Comparison of ENCODE assay signal across 30 cellular contexts in genomic region chrY:8479141-8479540, GRCh38.
DNase-seq lines count a peak whose midpoint lies in the region; ATAC-seq and TF ChIP-seq lines count a peak whose summit lies in the region.
"Had no signal": no experiment of that assay in that cellular context is flagged by ENCODE, and none has a peak within 500 bp of the region (broad histone marks: within the 10 kb centered on the region; RNA-seq: fewer than 3 reads in every experiment).

No MANE protein-coding gene starts in this region.

- peaks cover 17% of the 10 kb centered on the region for H3K4me1 ChIP-seq in DND-41 (ENCODE audit: insufficient read depth, low read length)
- H3K4me1 ChIP-seq: A549; BE2C; BLaER1; BLaER1 treated with 17β-estradiol and CSF1 and Interleukin-3, amounts not matched to agents 10 nM and 100 nM; Caco-2 had no signal

- ATAC-seq in DND-41 (ENCODE audit: insufficient read depth, low read depth): peak; percentile 35; the same call in 2 of the 3 replicates
- no peak for ATAC-seq in GM19023 (IDR thresholded peaks at IDR 0.05; ENCODE audit: unreplicated experiment)
- no peak for ATAC-seq in GM18873 (IDR thresholded peaks at IDR 0.05; ENCODE audit: low FRiP score, unreplicated experiment)
- ATAC-seq: A549; CD8-positive, alpha-beta T cell had no signal

- H4K20me1 ChIP-seq in DND-41 (ENCODE audit: insufficient read depth, low read length): no peaks in the 10 kb centered on the region
- H4K20me1 ChIP-seq: BLaER1; BLaER1 treated with 17β-estradiol and CSF1 and Interleukin-3, amounts not matched to agents 10 nM and 100 nM had no signal

- peak; percentile 10 for DNase-seq in DND-41
- DNase-seq in Jurkat, Clone E6-1 (ENCODE audit: low read depth, low spot score): peak; percentile 93
- no peak for DNase-seq in activated CD4-positive, CD25-positive, alpha-beta regulatory T cell (lab: John Stamatoyannopoulos, UW)
- DNase-seq: 8988T; ACHN; AML-193; BE2C; C1 segment of cervical spinal cord; Caco-2; Calu3; CD4-positive, alpha-beta memory T cell; CD4-positive, alpha-beta T cell; CD4-positive, CD25-positive, alpha-beta regulatory T cell; CD8-positive, alpha-beta memory T cell; CD8-positive, alpha-beta T cell; COR-L47; DMS 273 treated with DMSO at 0.1 percent for 48 hours; DMS153; DMS53; DMS79; DMS79 treated with DMSO at 0.1 percent for 48 hours; EL had no signal

- H3K27ac ChIP-seq in DND-41 (ENCODE audit: low read length) (peak overlapping the region; percentile 70; the same call in 1 of the 2 replicates), KOPT-K1 (ENCODE audit: low read depth, low read length, poor library complexity, severe bottlenecking) (peak overlapping the region; percentile 95)
- H3K27ac ChIP-seq: 22Rv1; A549; BLaER1; BLaER1 treated with 17β-estradiol and CSF1 and Interleukin-3, amounts not matched to agents 10 nM and 100 nM; C4-2B had no signal

- H3K4me2 ChIP-seq in DND-41 (ENCODE audit: insufficient read depth, low read length): no peak overlapping the region
- H3K4me2 ChIP-seq: A549; BLaER1; BLaER1 treated with 17β-estradiol and CSF1 and Interleukin-3, amounts not matched to agents 10 nM and 100 nM had no signal

- no peak overlapping the region for H3K4me3 ChIP-seq in DND-41 (ENCODE audit: low read depth in 1 of 2, low read length in 2 of 2)
- H3K4me3 ChIP-seq in Jurkat, Clone E6-1 (ENCODE audit: low read length): no peak overlapping the region
- H3K4me3 ChIP-seq: A549; BLaER1; BLaER1 treated with 17β-estradiol and CSF1 and Interleukin-3, amounts not matched to agents 10 nM and 100 nM had no signal

- TF ChIP-seq CTCF in DND-41 (IDR thresholded peaks at IDR 0.05; ENCODE audit: borderline replicate concordance, extremely low read depth, low read length, poor library complexity, severe bottlenecking): no peak

- no peaks in the 10 kb centered on the region for H3K9me3 ChIP-seq in DND-41 (ENCODE audit: insufficient read depth, low read length, severe bottlenecking)
- peaks cover 18% of the 10 kb centered on the region for H3K9me3 ChIP-seq in KOPT-K1 (ENCODE audit: insufficient read depth, low read length, poor library complexity, severe bottlenecking)
- H3K9me3 ChIP-seq: A549; BE2C; BLaER1; BLaER1 treated with 17β-estradiol and CSF1 and Interleukin-3, amounts not matched to agents 10 nM and 100 nM; Caco-2 had no signal

- no peaks in the 10 kb centered on the region for H3K79me2 ChIP-seq in DND-41 (ENCODE audit: insufficient read depth, low read length)

- H2AFZ ChIP-seq in DND-41 (ENCODE audit: low read depth, low read length): no peak overlapping the region

- H3K27me3 ChIP-seq in DND-41 (ENCODE audit: insufficient read depth, low read length, poor library complexity): no peaks in the 10 kb centered on the region
- H3K27me3 ChIP-seq: BE2C; BLaER1; BLaER1 treated with 17β-estradiol and CSF1 and Interleukin-3, amounts not matched to agents 10 nM and 100 nM had no signal

- H3K36me3 ChIP-seq in DND-41 (ENCODE audit: insufficient read depth, low read length) (no peaks in the 10 kb centered on the region), KOPT-K1 (ENCODE audit: insufficient read depth, low read length) (no peaks in the 10 kb centered on the region)
- H3K36me3 ChIP-seq: BE2C; BLaER1; BLaER1 treated with 17β-estradiol and CSF1 and Interleukin-3, amounts not matched to agents 10 nM and 100 nM had no signal

- no peak overlapping the region for H3K9ac ChIP-seq in DND-41 (ENCODE audit: low read depth, low read length)
- H3K9ac ChIP-seq: BLaER1; BLaER1 treated with 17β-estradiol and CSF1 and Interleukin-3, amounts not matched to agents 10 nM and 100 nM had no signal

Comparison
In these comparisons a context has a peak if more than half of its experiments do, and no peak if none do; other contexts are left out.
1. DNase-seq: peak in DND-41 (single experiment) and Jurkat, Clone E6-1 (single experiment); none in activated CD4-positive, CD25-positive, alpha-beta regulatory T cell (0 of 4).